ENCODE assay signal across 9 cellular contexts in the genomic region with DNA sequence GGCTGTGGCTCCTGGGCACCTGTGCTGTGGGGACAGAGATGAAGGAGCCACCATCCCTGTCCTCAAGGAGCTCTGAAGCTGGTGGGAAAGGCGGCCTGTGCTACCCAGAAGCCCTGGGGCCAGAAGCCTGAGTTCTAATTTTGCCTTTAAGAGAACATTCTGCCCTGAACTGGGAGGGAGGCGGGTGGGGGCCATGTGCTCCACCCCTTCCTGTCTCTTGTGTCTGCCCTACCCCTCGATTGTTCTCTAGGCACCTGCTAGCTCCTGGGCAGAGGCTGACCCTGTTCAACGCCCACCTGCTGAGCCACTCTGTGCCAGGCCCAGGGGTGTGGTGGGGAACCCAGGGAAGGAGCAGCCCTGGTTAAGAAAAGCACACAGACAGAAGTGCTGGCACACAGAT. TPM values are rescaled to one million over a fixed set of nuclear protein-coding genes. Genes with fewer than 3 reads are reported as not detected.
A peak's percentile ranks its signal among the peaks of the same experiment; 100 is the strongest.
DNase-seq lines count a peak whose midpoint lies in the region; ATAC-seq, FAIRE-seq and TF ChIP-seq lines count a peak whose summit lies in the region.
"Had no signal": no experiment of that assay in that cellular context is flagged by ENCODE, and none has a peak within 500 bp of the region (broad histone marks: within the 10 kb centered on the region; RNA-seq: fewer than 3 reads in every experiment).

No MANE protein-coding gene starts in this region.

- H3K4me2 ChIP-seq in HepG2 (ENCODE audit: low read depth, low read length), result peak overlapping the region; percentile 29; the same call in 1 of the 2 replicates

- peaks cover 2% of the 10 kb centered on the region for H3K36me3 Mint-ChIP-seq in T-helper 17 cell (ENCODE audit: low read depth)
- peaks cover 3% of the 10 kb centered on the region for H3K36me3 Mint-ChIP-seq in effector memory CD8-positive, alpha-beta T cell (ENCODE audit: insufficient read depth)
- H3K36me3 Mint-ChIP-seq in CD14-positive monocyte, result no peaks in the 10 kb centered on the region

- no peak overlapping the region for H2AFZ ChIP-seq in HepG2 (ENCODE audit: low read length)

- H3K27ac ChIP-seq in HepG2 (ENCODE audit: extremely low read length, insufficient read depth, low read length) (no peak overlapping the region), right lobe of liver (no peak overlapping the region), suprapubic skin (peak overlapping the region; percentile 11), WERI-Rb-1 (no peak overlapping the region)

- H3K27me3 Mint-ChIP-seq in T-helper 17 cell, result no peaks in the 10 kb centered on the region
- H3K27me3 Mint-ChIP-seq in effector memory CD8-positive, alpha-beta T cell, result no peaks in the 10 kb centered on the region
- H3K27me3 Mint-ChIP-seq in CD14-positive monocyte (ENCODE audit: low read depth in 3 of 3), result peaks cover 0 to 2% (median 1%) of the 10 kb centered on the region in 3 donors

- ATAC-seq in HepG2, result no peak
- ATAC-seq in right lobe of liver, result no peak
- peak; percentile 54 for ATAC-seq in T-helper 17 cell
- peak; percentile 55 for ATAC-seq in effector memory CD8-positive, alpha-beta T cell (replicated peaks)
- no peak for ATAC-seq in HG03432 (IDR thresholded peaks at IDR 0.05; ENCODE audit: unreplicated experiment)

- peak overlapping the region; percentile 99 for H3K27ac Mint-ChIP-seq in T-helper 17 cell
- peak overlapping the region; percentile 94 to 96 for H3K27ac Mint-ChIP-seq in effector memory CD8-positive, alpha-beta T cell
- no peak overlapping the region for H3K27ac Mint-ChIP-seq in CD14-positive monocyte

- no peak overlapping the region for H3K9ac ChIP-seq in HepG2 (ENCODE audit: insufficient read depth, low read depth, low read length)

- H3K4me3 ChIP-seq in HepG2 (replicated peaks in 1 of 3; ENCODE audit: insufficient read depth in 1 of 3, low read depth in 2 of 3, low read length in 3 of 3), result no peak overlapping the region; a peak in 1 of 6 replicates
- H3K4me3 ChIP-seq in right lobe of liver, result no peak overlapping the region
- no peak overlapping the region for H3K4me3 ChIP-seq in suprapubic skin
- H3K4me3 ChIP-seq in WERI-Rb-1 (ENCODE audit: low read depth, low read length), result no peak overlapping the region
- H3K4me3 ChIP-seq: Peyer's patch had no signal

- no peaks in the 10 kb centered on the region for H3K9me3 Mint-ChIP-seq in effector memory CD8-positive, alpha-beta T cell
- no peaks in the 10 kb centered on the region for H3K9me3 Mint-ChIP-seq in CD14-positive monocyte

- intact Hi-C loops in HepG2 (cut with micrococcal nuclease; ENCODE audit: unreplicated experiment), result no loop called here
- intact Hi-C loops in right lobe of liver (cut with DNase I), result no loop called here
- intact Hi-C loops in CD14-positive monocyte (cut with micrococcal nuclease), result no loop called here

- no TSS peak for BruUV-seq in HepG2 (replicated peaks; lab: Mats Ljungman, UMichigan)

- peaks cover 85% of the 10 kb centered on the region for H3K4me1 ChIP-seq in HepG2 (ENCODE audit: insufficient read depth, low read length)
- peaks cover 0 to 3% (median 1%) of the 10 kb centered on the region in 4 donors for H3K4me1 ChIP-seq in right lobe of liver
- peaks cover 49% of the 10 kb centered on the region for H3K4me1 ChIP-seq in suprapubic skin

- TF ChIP-seq EP300 in HepG2 (IDR thresholded peaks at IDR 0.05; ENCODE audit: low read depth in 2 of 2, low read length in 2 of 2) (no peak), HepG2 (CRISPR knock-in tag; IDR thresholded peaks at IDR 0.05; ENCODE audit: borderline replicate concordance) (no peak), suprapubic skin (IDR thresholded peaks at IDR 0.05) (no peak)

- 15% methylated on average over 3 of the region's 4 CpGs for WGBS in HepG2 (ENCODE audit: low lambda C conversion rate)
- no CpG with 5 or more reads among the region's 4 CpGs for WGBS in right lobe of liver (ENCODE audit: insufficient coverage, low coverage, low lambda C conversion rate, missing lambda C conversion rate)
- no CpG with 5 or more reads among the region's 4 CpGs for WGBS in suprapubic skin

- TF ChIP-seq POLR2A in HepG2 (IDR thresholded peaks at IDR 0.05; ENCODE audit: insufficient read depth in 1 of 2, low read depth in 2 of 2, low read length in 2 of 2) (no peak), right lobe of liver (IDR thresholded peaks at IDR 0.05) (no peak), suprapubic skin (IDR thresholded peaks at IDR 0.05) (no peak)

- H3K79me2 ChIP-seq in HepG2 (ENCODE audit: insufficient read depth, low read length), result peaks cover 2% of the 10 kb centered on the region

- TF ChIP-seq CTCF in HepG2 (CRISPR knock-in tag; IDR thresholded peaks at IDR 0.05) (no peak), right lobe of liver (IDR thresholded peaks at IDR 0.05) (no peak), suprapubic skin (IDR thresholded peaks at IDR 0.05) (no peak), CD14-positive monocyte (IDR thresholded peaks at IDR 0.05) (no peak), WERI-Rb-1 (IDR thresholded peaks at IDR 0.05; ENCODE audit: low read depth, low read length) (no peak)

- H3K9me3 ChIP-seq in HepG2 (ENCODE audit: low read length) (no peaks in the 10 kb centered on the region), right lobe of liver (no peaks in the 10 kb centered on the region), T-helper 17 cell (ENCODE audit: control insufficient read depth, low read length, poor library complexity, severe bottlenecking) (no peaks in the 10 kb centered on the region), suprapubic skin (no peaks in the 10 kb centered on the region), WERI-Rb-1 (ENCODE audit: severe bottlenecking) (no peaks in the 10 kb centered on the region)
- H3K9me3 ChIP-seq: Peyer's patch had no signal

- TF ChIP-seq RAD21 in HepG2 (CRISPR knock-in tag; IDR thresholded peaks at IDR 0.05), result no peak

- peak overlapping the region; percentile 47 for H3K4me3 Mint-ChIP-seq in T-helper 17 cell
- peak overlapping the region; percentile 53 to 55 for H3K4me3 Mint-ChIP-seq in effector memory CD8-positive, alpha-beta T cell
- no peak overlapping the region for H3K4me3 Mint-ChIP-seq in CD14-positive monocyte

- CTCF ChIA-PET in HepG2 (lab: Yijun Ruan, JAX; ENCODE audit: low intra/inter-chr PET ratio, low total read pairs), result no interaction called here

- H3K27me3 ChIP-seq in HepG2 (ENCODE audit: control insufficient read depth in 1 of 2, insufficient read depth in 2 of 2, low read length in 2 of 2), result no peaks in the 10 kb centered on the region
- no peaks in the 10 kb centered on the region for H3K27me3 ChIP-seq in right lobe of liver
- H3K27me3 ChIP-seq in suprapubic skin, result no peaks in the 10 kb centered on the region
- no peaks in the 10 kb centered on the region for H3K27me3 ChIP-seq in WERI-Rb-1 (ENCODE audit: insufficient read depth, low read depth, severe bottlenecking)
- H3K27me3 ChIP-seq: Peyer's patch had no signal

- in situ Hi-C loops in HepG2 (cut with HindIII; ENCODE audit: extremely low pct_ligation_motif_present, low pct_unique_long_range_greater_than_20kb), result no loop called here

- POLR2A ChIA-PET in HepG2 (lab: Yijun Ruan, JAX), result interaction anchor here (0.6 kb wide), 1 partner anchor 295 kb away, joined by 3 read pairs; no protein-coding TSS in a partner anchor

- H3K4me1 Mint-ChIP-seq in T-helper 17 cell (peaks cover 16% of the 10 kb centered on the region), CD14-positive monocyte (peaks cover 28% of the 10 kb centered on the region)
- H3K4me1 Mint-ChIP-seq in effector memory CD8-positive, alpha-beta T cell (ENCODE audit: low read depth in 2 of 2), result peaks cover 30 to 35% of the 10 kb centered on the region in 2 donors

- no peaks in the 10 kb centered on the region for H3K36me3 ChIP-seq in HepG2 (replicated peaks in 1 of 2; ENCODE audit: control insufficient read depth in 1 of 2, insufficient read depth in 2 of 2, low read length in 2 of 2)
- no peaks in the 10 kb centered on the region for H3K36me3 ChIP-seq in right lobe of liver
- no peaks in the 10 kb centered on the region for H3K36me3 ChIP-seq in suprapubic skin
- H3K36me3 ChIP-seq in WERI-Rb-1, result no peaks in the 10 kb centered on the region
- H3K36me3 ChIP-seq: Peyer's patch had no signal

- FAIRE-seq in HepG2 (lab: Jason Lieb, UNC), result no peak

- DNase-seq in HepG2 (ENCODE audit: low spot score), result no peak
- DNase-seq in right lobe of liver, result no peak
- DNase-seq in T-helper 17 cell, result no peak
- no peak for DNase-seq in effector memory CD8-positive, alpha-beta T cell
- no peak for DNase-seq in suprapubic skin (ENCODE audit: low spot score in 2 of 2)
- DNase-seq in CD14-positive monocyte (ENCODE audit: low spot score), result no peak
- DNase-seq in WERI-Rb-1, result no peak

- H4K20me1 ChIP-seq in HepG2 (ENCODE audit: insufficient read depth, low read length), result no peaks in the 10 kb centered on the region

RNA-seq across cellular contexts. Expression of a gene that starts 5.9 kb away (rescaled TPM):
- total RNA-seq in HepG2 (2016; rRNA removed; fragmentation: Illumina TruSeq; extraction: Trizol) (6.2 and 6.5 TPM in 2 replicates), right lobe of liver (10 to 100 TPM; 13.1 to 33.3 (median 23.7) TPM), T-helper 17 cell (10 to 100 TPM; 47.5 to 61.2 TPM), suprapubic skin (10 to 100 TPM; 55.9 to 82.3 (median 71.8) TPM)
- 5.2 and 6.6 TPM in 2 replicates for total RNA-seq in HepG2 (2016; cell fraction: cytosol; rRNA removed; fragmentation: Illumina TruSeq; extraction: Trizol; ENCODE audit: low read depth)
- total RNA-seq in HepG2 (2016; cell fraction: insoluble cytoplasmic fraction; rRNA removed; fragmentation: Illumina TruSeq; extraction: Trizol), result 5.7 and 6.5 TPM in 2 replicates
- 5.0 and 5.6 TPM in 2 replicates for total RNA-seq in HepG2 (2016; cell fraction: membrane; rRNA removed; fragmentation: Illumina TruSeq; extraction: Trizol)
- total RNA-seq in HepG2 (2016; cell fraction: nucleus; rRNA removed; fragmentation: Illumina TruSeq; extraction: Trizol), result 1.9 and 4.0 TPM in 2 replicates
- polyA plus RNA-seq in HepG2 (2011; rRNA removed) (21.0 and 27.2 TPM in 2 replicates), CD14-positive monocyte (10 to 100 TPM; 63.4 to 82.7 TPM)
- polyA plus RNA-seq in HepG2 (2011; cell fraction: cytosol; rRNA removed), result 38.4 and 42.6 TPM in 2 replicates
- polyA plus RNA-seq in HepG2 (2011; cell fraction: nucleus; rRNA removed), result 20.2 and 22.1 TPM in 2 replicates
- 20.1 and 25.3 TPM in 2 replicates for polyA plus RNA-seq in HepG2 (2012)
- polyA plus RNA-seq in HepG2 (2016; cell fraction: cytosol; fragmentation: Illumina TruSeq; extraction: Trizol; ENCODE audit: low read depth), result 7.8 and 8.7 TPM in 2 replicates
- 6.9 and 7.6 TPM in 2 replicates for polyA plus RNA-seq in HepG2 (2016; cell fraction: insoluble cytoplasmic fraction; fragmentation: Illumina TruSeq; extraction: Trizol; ENCODE audit: low read depth)
- 5.5 and 5.7 TPM in 2 replicates for polyA plus RNA-seq in HepG2 (2016; cell fraction: membrane; fragmentation: Illumina TruSeq; extraction: Trizol; ENCODE audit: low read depth)
- polyA plus RNA-seq in HepG2 (2016; cell fraction: nucleus; fragmentation: Illumina TruSeq; extraction: Trizol; ENCODE audit: insufficient read depth, low read depth), result 4.9 and 6.4 TPM in 2 replicates
- 2.0 and 9.1 TPM in 2 replicates for polyA minus RNA-seq in HepG2 (2011; rRNA and poly(A)+ RNA removed; ENCODE audit: low replicate concordance)
- 4.9 and 5.5 TPM in 2 replicates for polyA minus RNA-seq in HepG2 (2011; cell fraction: cytosol; rRNA and poly(A)+ RNA removed)
- polyA minus RNA-seq in HepG2 (2011; cell fraction: nucleus; rRNA and poly(A)+ RNA removed), result 3.6 and 5.5 TPM in 2 replicates

RNA-seq across cellular contexts. Expression of a gene that starts 6.4 kb away (rescaled TPM):
- 3.2 and 4.3 TPM in 2 replicates for total RNA-seq in HepG2 (2016; rRNA removed; fragmentation: Illumina TruSeq; extraction: Trizol)
- total RNA-seq in HepG2 (2016; cell fraction: cytosol; rRNA removed; fragmentation: Illumina TruSeq; extraction: Trizol; ENCODE audit: low read depth), result 1.4 TPM in 2 replicates
- 3.1 and 4.0 TPM in 2 replicates for total RNA-seq in HepG2 (2016; cell fraction: insoluble cytoplasmic fraction; rRNA removed; fragmentation: Illumina TruSeq; extraction: Trizol)
- total RNA-seq in HepG2 (2016; cell fraction: membrane; rRNA removed; fragmentation: Illumina TruSeq; extraction: Trizol), result 2.1 and 2.5 TPM in 2 replicates
- total RNA-seq in HepG2 (2016; cell fraction: nucleus; rRNA removed; fragmentation: Illumina TruSeq; extraction: Trizol), result 3.4 and 3.8 TPM in 2 replicates
- polyA plus RNA-seq in HepG2 (2011; rRNA removed), result 4.8 TPM in 2 replicates
- polyA plus RNA-seq in HepG2 (2011; cell fraction: cytosol; rRNA removed), result 3.4 TPM in 2 replicates
- 3.0 and 3.8 TPM in 2 replicates for polyA plus RNA-seq in HepG2 (2011; cell fraction: nucleus; rRNA removed)
- 3.5 and 3.6 TPM in 2 replicates for polyA plus RNA-seq in HepG2 (2012)
- 2.6 and 2.9 TPM in 2 replicates for polyA plus RNA-seq in HepG2 (2016; cell fraction: cytosol; fragmentation: Illumina TruSeq; extraction: Trizol; ENCODE audit: low read depth)
- 6.8 and 7.3 TPM in 2 replicates for polyA plus RNA-seq in HepG2 (2016; cell fraction: insoluble cytoplasmic fraction; fragmentation: Illumina TruSeq; extraction: Trizol; ENCODE audit: low read depth)
- polyA plus RNA-seq in HepG2 (2016; cell fraction: membrane; fragmentation: Illumina TruSeq; extraction: Trizol; ENCODE audit: low read depth), result 4.1 and 5.0 TPM in 2 replicates
- polyA plus RNA-seq in HepG2 (2016; cell fraction: nucleus; fragmentation: Illumina TruSeq; extraction: Trizol; ENCODE audit: insufficient read depth, low read depth), result 6.8 and 9.9 TPM in 2 replicates
- 9.1 and 11.7 TPM in 2 replicates for polyA minus RNA-seq in HepG2 (2011; rRNA and poly(A)+ RNA removed; ENCODE audit: low replicate concordance)
- 4.1 and 6.6 TPM in 2 replicates for polyA minus RNA-seq in HepG2 (2011; cell fraction: cytosol; rRNA and poly(A)+ RNA removed)
- 2.5 and 2.6 TPM in 2 replicates for polyA minus RNA-seq in HepG2 (2011; cell fraction: nucleus; rRNA and poly(A)+ RNA removed)
- total RNA-seq in right lobe of liver, result 10 to 100 TPM in 1 of 6 experiments, 1 to 10 TPM in 5; 4.7 to 17.0 (median 6.1) TPM
- total RNA-seq in T-helper 17 cell, result 10 to 100 TPM; 12.9 to 15.2 TPM
- 10 to 100 TPM; 15.3 to 20.1 (median 15.9) TPM for total RNA-seq in suprapubic skin
- 1 to 10 TPM; 2.9 to 4.7 TPM for polyA plus RNA-seq in CD14-positive monocyte

RNA-seq across cellular contexts. Expression of a gene that starts 11.4 kb away (rescaled TPM):
- not detected in 2 replicates for total RNA-seq in HepG2 (2016; rRNA removed; fragmentation: Illumina TruSeq; extraction: Trizol)
- not detected in 2 replicates for total RNA-seq in HepG2 (2016; cell fraction: cytosol; rRNA removed; fragmentation: Illumina TruSeq; extraction: Trizol; ENCODE audit: low read depth)
- total RNA-seq in HepG2 (2016; cell fraction: insoluble cytoplasmic fraction; rRNA removed; fragmentation: Illumina TruSeq; extraction: Trizol), result not detected in 2 replicates
- not detected in 2 replicates for total RNA-seq in HepG2 (2016; cell fraction: membrane; rRNA removed; fragmentation: Illumina TruSeq; extraction: Trizol)
- not detected in 2 replicates for total RNA-seq in HepG2 (2016; cell fraction: nucleus; rRNA removed; fragmentation: Illumina TruSeq; extraction: Trizol)
- 0.03 and 0.10 TPM in 2 replicates for polyA plus RNA-seq in HepG2 (2011; rRNA removed)
- 0.03 and 0.04 TPM in 2 replicates for polyA plus RNA-seq in HepG2 (2011; cell fraction: cytosol; rRNA removed)
- polyA plus RNA-seq in HepG2 (2011; cell fraction: nucleus; rRNA removed), result 0.42 and 0.51 TPM in 2 replicates
- 0.04 TPM in 1 of 2 replicates, not detected in the other for polyA plus RNA-seq in HepG2 (2012)
- polyA plus RNA-seq in HepG2 (2016; cell fraction: cytosol; fragmentation: Illumina TruSeq; extraction: Trizol; ENCODE audit: low read depth), result not detected in 2 replicates
- not detected in 2 replicates for polyA plus RNA-seq in HepG2 (2016; cell fraction: insoluble cytoplasmic fraction; fragmentation: Illumina TruSeq; extraction: Trizol; ENCODE audit: low read depth)
- not detected in 2 replicates for polyA plus RNA-seq in HepG2 (2016; cell fraction: membrane; fragmentation: Illumina TruSeq; extraction: Trizol; ENCODE audit: low read depth)
- polyA plus RNA-seq in HepG2 (2016; cell fraction: nucleus; fragmentation: Illumina TruSeq; extraction: Trizol; ENCODE audit: insufficient read depth, low read depth), result 0.14 TPM in 1 of 2 replicates, not detected in the other
- polyA minus RNA-seq in HepG2 (2011; rRNA and poly(A)+ RNA removed; ENCODE audit: low replicate concordance), result 0.12 and 0.14 TPM in 2 replicates
- polyA minus RNA-seq in HepG2 (2011; cell fraction: cytosol; rRNA and poly(A)+ RNA removed), result not detected in 2 replicates
- polyA minus RNA-seq in HepG2 (2011; cell fraction: nucleus; rRNA and poly(A)+ RNA removed), result 0.13 TPM in 1 of 2 replicates, not detected in the other
- under 1 TPM in 1 of 6 experiments, not detected in 5; 0.06 TPM for total RNA-seq in right lobe of liver
- total RNA-seq in T-helper 17 cell, result under 1 TPM; 0.57 to 0.97 TPM
- 10 to 100 TPM; 22.4 to 60.4 (median 51.1) TPM for total RNA-seq in suprapubic skin
- not detected for polyA plus RNA-seq in CD14-positive monocyte

Comparison
In these comparisons a context has a peak if more than half of its experiments do, and no peak if none do; other contexts are left out.
1. ATAC-seq: peak in T-helper 17 cell (single experiment) and effector memory CD8-positive, alpha-beta T cell (single experiment); none in HepG2 (single experiment), right lobe of liver (0 of 4) and HG03432 (single experiment).
2. H3K27ac Mint-ChIP-seq: peak in T-helper 17 cell (single experiment) and effector memory CD8-positive, alpha-beta T cell (2 of 2); none in CD14-positive monocyte (0 of 7).
3. H3K4me3 Mint-ChIP-seq: peak in T-helper 17 cell (single experiment) and effector memory CD8-positive, alpha-beta T cell (2 of 2); none in CD14-positive monocyte (0 of 2).
4. RNA of a gene that starts 11.4 kb away (total RNA-seq): 22.4 to 60.4 TPM in suprapubic skin; 0.57 to 0.97 TPM in T-helper 17 cell, not detected in HepG2 and 0.06 TPM in right lobe of liver; every median in the first group is over 10 times any median in the second.